In genomic region chr4:77865259-77865658, GRCh38 we compare ENCODE assay signal across 14 cellular contexts.
"Had no signal": no experiment of that assay in that cellular context is flagged by ENCODE, and none has a peak within 500 bp of the region (broad histone marks: within the 10 kb centered on the region; RNA-seq: fewer than 3 reads in every experiment).

No MANE protein-coding gene starts in this region.

- H3K4me3 ChIP-seq: cardiac muscle cell, heart left ventricle, lung, testis, upper lobe of right lung had no signal

- H3K9me3 Mint-ChIP-seq: stimulated activated naive CD8-positive, alpha-beta T cell treated with anti-CD3 and anti-CD28 coated beads, Interleukin-15, amount 100 ng/mL, for 72 hours; T-helper 1 cell treated with Interleukin-12 subunit alpha and Interleukin-12 subunit beta and Interleukin-4 antibody, amounts not matched to agents 30 μg/mL and 1 μg/mL, for 36 hours had no signal

- ATAC-seq: heart left ventricle; left colon; naive thymus-derived CD4-positive, alpha-beta T cell; stimulated activated naive CD8-positive, alpha-beta T cell treated with anti-CD3 and anti-CD28 coated beads, Interleukin-15, amount 100 ng/mL, for 72 hours; upper lobe of right lung had no signal

- H3K27ac Mint-ChIP-seq: stimulated activated naive CD8-positive, alpha-beta T cell treated with anti-CD3 and anti-CD28 coated beads, Interleukin-15, amount 100 ng/mL, for 72 hours had no signal

- H3K27me3 Mint-ChIP-seq: stimulated activated naive CD8-positive, alpha-beta T cell treated with anti-CD3 and anti-CD28 coated beads, Interleukin-15, amount 100 ng/mL, for 72 hours had no signal

- H3K4me3 Mint-ChIP-seq: T-helper 1 cell treated with Interleukin-12 subunit alpha and Interleukin-12 subunit beta and Interleukin-4 antibody, amounts not matched to agents 30 μg/mL and 1 μg/mL, for 36 hours had no signal

- DNase-seq: activated CD4-positive, alpha-beta T cell treated with anti-CD3 and anti-CD28 coated beads, Interleukin-2, amount 50 U/mL, for 4 hours; activated effector memory CD4-positive, alpha-beta T cell treated with Interleukin-2 at 50 U/mL for 16 hours; cortex of kidney; effector CD8-positive, alpha-beta T cell; heart left ventricle; left colon; naive thymus-derived CD4-positive, alpha-beta T cell; stimulated activated CD4-positive, alpha-beta T cell treated with anti-CD3 and anti-CD28 coated beads, Interleukin-12 subunit alpha, Interleukin-12 subunit beta, amount 100 ng/mL, for 4 hours; stimulated activated naive CD8-positive, alpha-beta T cell treated with anti-CD3 and anti-CD28 coated beads, Interleukin-15, amount 100 ng/mL, for 72 hours; testis; upper lobe of right lung had no signal

- H3K27ac ChIP-seq: cardiac muscle cell, heart left ventricle, testis, upper lobe of right lung had no signal
